In genomic region chr7:135170223-135170997, GRCh38 we compare ENCODE assay signal across 1 cellular context.
TF ChIP-seq lines count a peak whose summit lies in the region.

A gene with protein sequence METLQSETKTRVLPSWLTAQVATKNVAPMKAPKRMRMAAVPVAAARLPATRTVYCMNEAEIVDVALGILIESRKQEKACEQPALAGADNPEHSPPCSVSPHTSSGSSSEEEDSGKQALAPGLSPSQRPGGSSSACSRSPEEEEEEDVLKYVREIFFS (minus strand): TSS chr7:135170707. CDS start chr7:135168922, 1,785 bp downstream.

TF ChIP-seq in HepG2, 621 proteins besides CTCF, POLR2A, EP300 and RAD21 (continued from another document and continues in another):
- TF ChIP-seq ZHX2 (IDR thresholded peaks at IDR 0.05; ENCODE audit: low read depth) (no peak; the same call in 1 of the 2 replicates), ZHX2 (CRISPR knock-in tag; IDR thresholded peaks at IDR 0.05; ENCODE audit: borderline replicate concordance) (peak; percentile 65; the same call in 1 of the 2 replicates), ZSCAN21 (CRISPR knock-in tag; IDR thresholded peaks at IDR 0.05; ENCODE audit: borderline replicate concordance) (no peak; the same call in 1 of the 2 replicates), IKZF4 (CRISPR knock-in tag; IDR thresholded peaks at IDR 0.05; ENCODE audit: borderline replicate concordance, low read depth, not compliant biosample characterization) (peak; percentile 90), HNRNPH1 (optimal IDR thresholded peaks at IDR 0.05; ENCODE audit: low read depth, low read length) (no peak), ZNF549 (CRISPR knock-in tag; IDR thresholded peaks at IDR 0.05) (no peak), TCF7L2 (IDR thresholded peaks at IDR 0.05; ENCODE audit: low read depth, low read length) (no peak), RNF2 (conservative IDR thresholded peaks at IDR 0.05; ENCODE audit: low read depth) (no peak), MEIS2 (CRISPR knock-in tag; IDR thresholded peaks at IDR 0.05) (0 out of 2 replicates have a peak, but pooled peaks have one; percentile 31), ZNF510 (CRISPR knock-in tag; IDR thresholded peaks at IDR 0.05; ENCODE audit: low read depth) (no peak), ZSCAN29 (CRISPR knock-in tag; conservative IDR thresholded peaks at IDR 0.05) (peak; percentile 92), FOSL1 (CRISPR knock-in tag; IDR thresholded peaks at IDR 0.05; ENCODE audit: borderline replicate concordance) (0 out of 2 replicates have a peak, but pooled peaks have one; percentile 3), POLR2G (IDR thresholded peaks at IDR 0.05; ENCODE audit: low read depth, low read length) (peak; percentile 92), RORA (CRISPR knock-in tag; IDR thresholded peaks at IDR 0.05) (no peak), ZNF558 (CRISPR knock-in tag; IDR thresholded peaks at IDR 0.05; ENCODE audit: borderline replicate concordance) (peak; percentile 89; the same call in 1 of the 2 replicates), MLLT10 (CRISPR knock-in tag; IDR thresholded peaks at IDR 0.05) (no peak), ZNF737 (CRISPR knock-in tag; IDR thresholded peaks at IDR 0.05; ENCODE audit: borderline replicate concordance) (no peak), BORCS8-MEF2B (CRISPR knock-in tag; IDR thresholded peaks at IDR 0.05) (peak; percentile 90), CBX5 (CRISPR knock-in tag; IDR thresholded peaks at IDR 0.05; ENCODE audit: borderline replicate concordance) (peak; percentile 63; the same call in 1 of the 2 replicates), SALL1 (CRISPR knock-in tag; IDR thresholded peaks at IDR 0.05) (peak; percentile 85; the same call in 1 of the 2 replicates)
- TF ChIP-seq, protein P1, sequence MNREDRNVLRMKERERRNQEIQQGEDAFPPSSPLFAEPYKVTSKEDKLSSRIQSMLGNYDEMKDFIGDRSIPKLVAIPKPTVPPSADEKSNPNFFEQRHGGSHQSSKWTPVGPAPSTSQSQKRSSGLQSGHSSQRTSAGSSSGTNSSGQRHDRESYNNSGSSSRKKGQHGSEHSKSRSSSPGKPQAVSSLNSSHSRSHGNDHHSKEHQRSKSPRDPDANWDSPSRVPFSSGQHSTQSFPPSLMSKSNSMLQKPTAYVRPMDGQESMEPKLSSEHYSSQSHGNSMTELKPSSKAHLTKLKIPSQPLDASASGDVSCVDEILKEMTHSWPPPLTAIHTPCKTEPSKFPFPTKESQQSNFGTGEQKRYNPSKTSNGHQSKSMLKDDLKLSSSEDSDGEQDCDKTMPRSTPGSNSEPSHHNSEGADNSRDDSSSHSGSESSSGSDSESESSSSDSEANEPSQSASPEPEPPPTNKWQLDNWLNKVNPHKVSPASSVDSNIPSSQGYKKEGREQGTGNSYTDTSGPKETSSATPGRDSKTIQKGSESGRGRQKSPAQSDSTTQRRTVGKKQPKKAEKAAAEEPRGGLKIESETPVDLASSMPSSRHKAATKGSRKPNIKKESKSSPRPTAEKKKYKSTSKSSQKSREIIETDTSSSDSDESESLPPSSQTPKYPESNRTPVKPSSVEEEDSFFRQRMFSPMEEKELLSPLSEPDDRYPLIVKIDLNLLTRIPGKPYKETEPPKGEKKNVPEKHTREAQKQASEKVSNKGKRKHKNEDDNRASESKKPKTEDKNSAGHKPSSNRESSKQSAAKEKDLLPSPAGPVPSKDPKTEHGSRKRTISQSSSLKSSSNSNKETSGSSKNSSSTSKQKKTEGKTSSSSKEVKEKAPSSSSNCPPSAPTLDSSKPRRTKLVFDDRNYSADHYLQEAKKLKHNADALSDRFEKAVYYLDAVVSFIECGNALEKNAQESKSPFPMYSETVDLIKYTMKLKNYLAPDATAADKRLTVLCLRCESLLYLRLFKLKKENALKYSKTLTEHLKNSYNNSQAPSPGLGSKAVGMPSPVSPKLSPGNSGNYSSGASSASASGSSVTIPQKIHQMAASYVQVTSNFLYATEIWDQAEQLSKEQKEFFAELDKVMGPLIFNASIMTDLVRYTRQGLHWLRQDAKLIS (CRISPR knock-in tag; IDR thresholded peaks at IDR 0.05), result peak; percentile 67; the same call in 1 of the 2 replicates
- TF ChIP-seq, protein P2, sequence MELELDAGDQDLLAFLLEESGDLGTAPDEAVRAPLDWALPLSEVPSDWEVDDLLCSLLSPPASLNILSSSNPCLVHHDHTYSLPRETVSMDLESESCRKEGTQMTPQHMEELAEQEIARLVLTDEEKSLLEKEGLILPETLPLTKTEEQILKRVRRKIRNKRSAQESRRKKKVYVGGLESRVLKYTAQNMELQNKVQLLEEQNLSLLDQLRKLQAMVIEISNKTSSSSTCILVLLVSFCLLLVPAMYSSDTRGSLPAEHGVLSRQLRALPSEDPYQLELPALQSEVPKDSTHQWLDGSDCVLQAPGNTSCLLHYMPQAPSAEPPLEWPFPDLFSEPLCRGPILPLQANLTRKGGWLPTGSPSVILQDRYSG (CRISPR knock-in tag; IDR thresholded peaks at IDR 0.05), result 0 out of 2 replicates have a peak, but pooled peaks have one; percentile 71
- TF ChIP-seq, protein P3, sequence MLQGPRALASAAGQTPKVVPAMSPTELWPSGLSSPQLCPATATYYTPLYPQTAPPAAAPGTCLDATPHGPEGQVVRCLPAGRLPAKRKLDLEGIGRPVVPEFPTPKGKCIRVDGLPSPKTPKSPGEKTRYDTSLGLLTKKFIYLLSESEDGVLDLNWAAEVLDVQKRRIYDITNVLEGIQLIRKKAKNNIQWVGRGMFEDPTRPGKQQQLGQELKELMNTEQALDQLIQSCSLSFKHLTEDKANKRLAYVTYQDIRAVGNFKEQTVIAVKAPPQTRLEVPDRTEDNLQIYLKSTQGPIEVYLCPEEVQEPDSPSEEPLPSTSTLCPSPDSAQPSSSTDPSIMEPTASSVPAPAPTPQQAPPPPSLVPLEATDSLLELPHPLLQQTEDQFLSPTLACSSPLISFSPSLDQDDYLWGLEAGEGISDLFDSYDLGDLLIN (CRISPR knock-in tag; IDR thresholded peaks at IDR 0.05; ENCODE audit: borderline replicate concordance), result 0 out of 2 replicates have a peak, but pooled peaks have one; percentile 17
- TF ChIP-seq, protein P4, sequence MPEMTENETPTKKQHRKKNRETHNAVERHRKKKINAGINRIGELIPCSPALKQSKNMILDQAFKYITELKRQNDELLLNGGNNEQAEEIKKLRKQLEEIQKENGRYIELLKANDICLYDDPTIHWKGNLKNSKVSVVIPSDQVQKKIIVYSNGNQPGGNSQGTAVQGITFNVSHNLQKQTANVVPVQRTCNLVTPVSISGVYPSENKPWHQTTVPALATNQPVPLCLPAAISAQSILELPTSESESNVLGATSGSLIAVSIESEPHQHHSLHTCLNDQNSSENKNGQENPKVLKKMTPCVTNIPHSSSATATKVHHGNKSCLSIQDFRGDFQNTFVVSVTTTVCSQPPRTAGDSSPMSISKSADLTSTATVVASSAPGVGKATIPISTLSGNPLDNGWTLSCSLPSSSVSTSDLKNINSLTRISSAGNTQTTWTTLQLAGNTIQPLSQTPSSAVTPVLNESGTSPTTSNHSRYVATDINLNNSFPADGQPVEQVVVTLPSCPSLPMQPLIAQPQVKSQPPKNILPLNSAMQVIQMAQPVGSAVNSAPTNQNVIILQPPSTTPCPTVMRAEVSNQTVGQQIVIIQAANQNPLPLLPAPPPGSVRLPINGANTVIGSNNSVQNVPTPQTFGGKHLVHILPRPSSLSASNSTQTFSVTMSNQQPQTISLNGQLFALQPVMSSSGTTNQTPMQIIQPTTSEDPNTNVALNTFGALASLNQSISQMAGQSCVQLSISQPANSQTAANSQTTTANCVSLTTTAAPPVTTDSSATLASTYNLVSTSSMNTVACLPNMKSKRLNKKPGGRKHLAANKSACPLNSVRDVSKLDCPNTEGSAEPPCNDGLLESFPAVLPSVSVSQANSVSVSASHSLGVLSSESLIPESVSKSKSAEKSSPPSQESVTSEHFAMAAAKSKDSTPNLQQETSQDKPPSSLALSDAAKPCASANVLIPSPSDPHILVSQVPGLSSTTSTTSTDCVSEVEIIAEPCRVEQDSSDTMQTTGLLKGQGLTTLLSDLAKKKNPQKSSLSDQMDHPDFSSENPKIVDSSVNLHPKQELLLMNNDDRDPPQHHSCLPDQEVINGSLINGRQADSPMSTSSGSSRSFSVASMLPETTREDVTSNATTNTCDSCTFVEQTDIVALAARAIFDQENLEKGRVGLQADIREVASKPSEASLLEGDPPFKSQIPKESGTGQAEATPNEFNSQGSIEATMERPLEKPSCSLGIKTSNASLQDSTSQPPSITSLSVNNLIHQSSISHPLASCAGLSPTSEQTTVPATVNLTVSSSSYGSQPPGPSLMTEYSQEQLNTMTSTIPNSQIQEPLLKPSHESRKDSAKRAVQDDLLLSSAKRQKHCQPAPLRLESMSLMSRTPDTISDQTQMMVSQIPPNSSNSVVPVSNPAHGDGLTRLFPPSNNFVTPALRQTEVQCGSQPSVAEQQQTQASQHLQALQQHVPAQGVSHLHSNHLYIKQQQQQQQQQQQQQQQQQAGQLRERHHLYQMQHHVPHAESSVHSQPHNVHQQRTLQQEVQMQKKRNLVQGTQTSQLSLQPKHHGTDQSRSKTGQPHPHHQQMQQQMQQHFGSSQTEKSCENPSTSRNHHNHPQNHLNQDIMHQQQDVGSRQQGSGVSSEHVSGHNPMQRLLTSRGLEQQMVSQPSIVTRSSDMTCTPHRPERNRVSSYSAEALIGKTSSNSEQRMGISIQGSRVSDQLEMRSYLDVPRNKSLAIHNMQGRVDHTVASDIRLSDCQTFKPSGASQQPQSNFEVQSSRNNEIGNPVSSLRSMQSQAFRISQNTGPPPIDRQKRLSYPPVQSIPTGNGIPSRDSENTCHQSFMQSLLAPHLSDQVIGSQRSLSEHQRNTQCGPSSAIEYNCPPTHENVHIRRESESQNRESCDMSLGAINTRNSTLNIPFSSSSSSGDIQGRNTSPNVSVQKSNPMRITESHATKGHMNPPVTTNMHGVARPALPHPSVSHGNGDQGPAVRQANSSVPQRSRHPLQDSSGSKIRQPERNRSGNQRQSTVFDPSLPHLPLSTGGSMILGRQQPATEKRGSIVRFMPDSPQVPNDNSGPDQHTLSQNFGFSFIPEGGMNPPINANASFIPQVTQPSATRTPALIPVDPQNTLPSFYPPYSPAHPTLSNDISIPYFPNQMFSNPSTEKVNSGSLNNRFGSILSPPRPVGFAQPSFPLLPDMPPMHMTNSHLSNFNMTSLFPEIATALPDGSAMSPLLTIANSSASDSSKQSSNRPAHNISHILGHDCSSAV (CRISPR knock-in tag; IDR thresholded peaks at IDR 0.05; ENCODE audit: borderline replicate concordance), result no peak
- TF ChIP-seq, protein P5, sequence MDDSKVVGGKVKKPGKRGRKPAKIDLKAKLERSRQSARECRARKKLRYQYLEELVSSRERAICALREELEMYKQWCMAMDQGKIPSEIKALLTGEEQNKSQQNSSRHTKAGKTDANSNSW (CRISPR knock-in tag; IDR thresholded peaks at IDR 0.05; ENCODE audit: borderline replicate concordance), result no peak
- TF ChIP-seq, protein P6, sequence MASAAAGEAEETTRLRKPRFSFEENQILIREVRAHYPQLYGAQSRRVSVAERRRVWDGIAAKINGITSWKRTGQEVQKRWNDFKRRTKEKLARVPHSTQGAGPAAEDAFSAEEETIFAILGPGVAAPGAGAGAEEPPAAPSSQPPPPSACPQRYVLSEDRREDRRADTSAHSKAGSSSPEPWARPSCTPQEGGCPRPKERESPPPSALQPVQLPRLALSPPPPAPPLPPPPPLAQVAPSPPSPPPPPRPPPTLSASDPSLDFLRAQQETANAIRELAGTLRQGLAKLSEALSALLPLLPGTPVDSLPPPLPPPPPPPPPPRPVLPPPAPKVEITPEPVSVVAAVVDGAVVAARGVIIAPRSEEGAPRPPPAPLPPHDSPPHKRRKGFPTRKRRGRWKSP (CRISPR knock-in tag; IDR thresholded peaks at IDR 0.05), result peak; percentile 57; the same call in 1 of the 2 replicates
- TF ChIP-seq, protein P7, sequence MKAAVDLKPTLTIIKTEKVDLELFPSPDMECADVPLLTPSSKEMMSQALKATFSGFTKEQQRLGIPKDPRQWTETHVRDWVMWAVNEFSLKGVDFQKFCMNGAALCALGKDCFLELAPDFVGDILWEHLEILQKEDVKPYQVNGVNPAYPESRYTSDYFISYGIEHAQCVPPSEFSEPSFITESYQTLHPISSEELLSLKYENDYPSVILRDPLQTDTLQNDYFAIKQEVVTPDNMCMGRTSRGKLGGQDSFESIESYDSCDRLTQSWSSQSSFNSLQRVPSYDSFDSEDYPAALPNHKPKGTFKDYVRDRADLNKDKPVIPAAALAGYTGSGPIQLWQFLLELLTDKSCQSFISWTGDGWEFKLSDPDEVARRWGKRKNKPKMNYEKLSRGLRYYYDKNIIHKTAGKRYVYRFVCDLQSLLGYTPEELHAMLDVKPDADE (CRISPR knock-in tag; IDR thresholded peaks at IDR 0.05), result 0 out of 2 replicates have a peak, but pooled peaks have one; percentile 69
- TF ChIP-seq, protein P8, sequence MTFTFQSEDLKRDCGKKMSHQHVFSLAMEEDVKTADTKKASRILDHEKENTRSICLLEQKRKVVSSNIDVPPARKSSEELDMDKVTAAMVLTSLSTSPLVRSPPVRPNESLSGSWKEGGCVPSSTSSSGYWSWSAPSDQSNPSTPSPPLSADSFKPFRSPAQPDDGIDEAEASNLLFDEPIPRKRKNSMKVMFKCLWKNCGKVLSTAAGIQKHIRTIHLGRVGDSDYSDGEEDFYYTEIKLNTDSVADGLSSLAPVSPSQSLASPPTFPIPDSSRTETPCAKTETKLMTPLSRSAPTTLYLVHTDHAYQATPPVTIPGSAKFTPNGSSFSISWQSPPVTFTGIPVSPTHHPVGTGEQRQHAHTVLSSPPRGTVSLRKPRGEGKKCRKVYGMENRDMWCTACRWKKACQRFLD (CRISPR knock-in tag; IDR thresholded peaks at IDR 0.05; ENCODE audit: borderline replicate concordance), result peak; percentile 83; the same call in 1 of the 2 replicates
